ENCODE assay signal across 20 cellular contexts in genomic region chr1:53729536-53730485, GRCh38. TPM values are rescaled to one million over a fixed set of nuclear protein-coding genes. Genes with fewer than 3 reads are reported as not detected.
"Had no signal": no experiment of that assay in that cellular context is flagged by ENCODE, and none has a peak within 500 bp of the region (broad histone marks: within the 10 kb centered on the region; RNA-seq: fewer than 3 reads in every experiment).

No MANE protein-coding gene starts in this region.

- H3K4me3 Mint-ChIP-seq: activated CD4-positive, alpha-beta memory T cell treated with anti-CD3 and anti-CD28 coated beads, Interleukin-2, amount 10 ng/mL, durations not matched to agents 7 days and 5 days; activated CD4-positive, alpha-beta T cell treated with anti-CD3 and anti-CD28 coated beads for 36 hours; activated naive CD8-positive, alpha-beta T cell treated with anti-CD3 and anti-CD28 coated beads, Interleukin-2, amount 10 ng/mL, durations not matched to agents 7 days and 5 days; activated T-cell treated with anti-CD3 and anti-CD28 coated beads, Interleukin-2, amount 50 U/mL, for 72 hours; immature natural killer cell; natural killer cell treated with Interleukin-12 subunit alpha and Interleukin-12 subunit beta and Interleukin-15 and Interleukin-18, amount 100 ng/mL, for 72 hours had no signal

- DNase-seq: activated CD4-positive, alpha-beta memory T cell treated with anti-CD3 and anti-CD28 coated beads, Interleukin-2, amount 10 ng/mL, durations not matched to agents 7 days and 5 days; activated CD4-positive, alpha-beta T cell treated with anti-CD3 and anti-CD28 coated beads for 36 hours; activated CD8-positive, alpha-beta memory T cell treated with anti-CD3 and anti-CD28 coated beads, Interleukin-2, amount 50 U/mL, for 4 hours; activated gamma-delta T cell treated with Interleukin-2 at 50 U/mL for 16 hours; activated naive CD8-positive, alpha-beta T cell treated with anti-CD3 and anti-CD28 coated beads, Interleukin-2, amount 10 ng/mL, durations not matched to agents 7 days and 5 days; activated T-cell treated with anti-CD3 and anti-CD28 coated beads, Interleukin-2, amount 50 U/mL, for 72 hours; effector CD8-positive, alpha-beta T cell; erythroblast; glutamatergic neuron; immature natural killer cell; retina; stomach; T-helper 9 cell had no signal

- H3K27ac Mint-ChIP-seq: activated CD4-positive, alpha-beta memory T cell treated with anti-CD3 and anti-CD28 coated beads, Interleukin-2, amount 10 ng/mL, durations not matched to agents 7 days and 5 days; activated CD4-positive, alpha-beta T cell treated with anti-CD3 and anti-CD28 coated beads for 36 hours; activated naive CD8-positive, alpha-beta T cell treated with anti-CD3 and anti-CD28 coated beads, Interleukin-2, amount 10 ng/mL, durations not matched to agents 7 days and 5 days; activated T-cell treated with anti-CD3 and anti-CD28 coated beads, Interleukin-2, amount 50 U/mL, for 72 hours; immature natural killer cell; natural killer cell treated with Interleukin-12 subunit alpha and Interleukin-12 subunit beta and Interleukin-15 and Interleukin-18, amount 100 ng/mL, for 72 hours had no signal

- H3K4me3 ChIP-seq: ascending aorta, coronary artery, skin epidermis, stomach, thoracic aorta had no signal

- H3K9me3 Mint-ChIP-seq: activated CD4-positive, alpha-beta memory T cell treated with anti-CD3 and anti-CD28 coated beads, Interleukin-2, amount 10 ng/mL, durations not matched to agents 7 days and 5 days; activated naive CD8-positive, alpha-beta T cell treated with anti-CD3 and anti-CD28 coated beads, Interleukin-2, amount 10 ng/mL, durations not matched to agents 7 days and 5 days; activated T-cell treated with anti-CD3 and anti-CD28 coated beads, Interleukin-2, amount 50 U/mL, for 72 hours; immature natural killer cell; natural killer cell treated with Interleukin-12 subunit alpha and Interleukin-12 subunit beta and Interleukin-15 and Interleukin-18, amount 100 ng/mL, for 72 hours had no signal

- H3K4me1 Mint-ChIP-seq: activated CD4-positive, alpha-beta memory T cell treated with anti-CD3 and anti-CD28 coated beads, Interleukin-2, amount 10 ng/mL, durations not matched to agents 7 days and 5 days; activated CD4-positive, alpha-beta T cell treated with anti-CD3 and anti-CD28 coated beads for 36 hours; activated naive CD8-positive, alpha-beta T cell treated with anti-CD3 and anti-CD28 coated beads, Interleukin-2, amount 10 ng/mL, durations not matched to agents 7 days and 5 days; immature natural killer cell had no signal

- H3K36me3 ChIP-seq: ascending aorta, stomach, thoracic aorta had no signal

- H3K27me3 ChIP-seq: ascending aorta had no signal

- H3K4me1 ChIP-seq: ascending aorta, stomach had no signal

- H3K27ac ChIP-seq: ascending aorta, coronary artery, stomach, thoracic aorta, VCaP had no signal

- H3K36me3 Mint-ChIP-seq: activated naive CD8-positive, alpha-beta T cell treated with anti-CD3 and anti-CD28 coated beads, Interleukin-2, amount 10 ng/mL, durations not matched to agents 7 days and 5 days; immature natural killer cell; natural killer cell treated with Interleukin-12 subunit alpha and Interleukin-12 subunit beta and Interleukin-15 and Interleukin-18, amount 100 ng/mL, for 72 hours had no signal

- H3K9me3 ChIP-seq: ascending aorta, stomach, thoracic aorta had no signal

RNA-seq across cellular contexts. Expression of gene GLIS1, which starts 9.2 kb away (rescaled TPM):
- total RNA-seq: activated CD4-positive, alpha-beta memory T cell treated with anti-CD3 and anti-CD28 coated beads, Interleukin-2, amount 10 ng/mL, durations not matched to agents 7 days and 5 days; activated CD4-positive, alpha-beta T cell treated with anti-CD3 and anti-CD28 coated beads for 36 hours; activated naive CD8-positive, alpha-beta T cell treated with anti-CD3 and anti-CD28 coated beads, Interleukin-2, amount 10 ng/mL, durations not matched to agents 7 days and 5 days; activated T-cell treated with anti-CD3 and anti-CD28 coated beads, Interleukin-2, amount 50 U/mL, for 72 hours; ascending aorta; left lobe of liver; natural killer cell treated with Interleukin-12 subunit alpha and Interleukin-12 subunit beta and Interleukin-15 and Interleukin-18, amount 100 ng/mL, for 72 hours had no signal
